22 cellular contexts compared by ENCODE assay signal in the genomic region with DNA sequence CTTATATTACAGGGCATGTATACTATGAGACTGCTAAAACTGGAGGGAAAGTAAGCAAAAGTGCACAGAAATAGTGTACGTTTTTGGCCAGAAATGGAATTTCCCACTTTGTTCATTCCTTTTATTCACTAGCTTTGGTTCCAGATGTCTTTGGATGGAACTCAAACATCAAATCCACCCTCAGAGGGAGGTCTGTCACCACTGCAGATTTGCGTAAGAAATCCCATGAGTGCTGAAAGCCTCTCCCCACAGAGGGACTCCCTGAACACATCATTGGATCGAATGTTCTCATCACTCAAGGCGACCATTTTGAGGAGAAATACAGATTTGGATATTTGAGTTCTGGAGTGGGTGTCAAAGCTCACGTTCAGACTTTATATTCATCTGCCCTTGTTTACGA.
"Had no signal": no experiment of that assay in that cellular context is flagged by ENCODE, and none has a peak within 500 bp of the region (broad histone marks: within the 10 kb centered on the region; RNA-seq: fewer than 3 reads in every experiment).

No MANE protein-coding gene starts in this region.

- H3K36me3 ChIP-seq: esophagus squamous epithelium, suprapubic skin, upper lobe of right lung had no signal

- H3K36me3 Mint-ChIP-seq: activated CD4-positive, alpha-beta memory T cell treated with anti-CD3 and anti-CD28 coated beads for 36 hours; WTC11 had no signal

- H3K27ac Mint-ChIP-seq: activated CD4-positive, alpha-beta memory T cell treated with anti-CD3 and anti-CD28 coated beads for 36 hours; activated naive CD4-positive, alpha-beta T cell treated with anti-CD3 and anti-CD28 coated beads, Interleukin-2, amount 10 ng/mL, durations not matched to agents 7 days and 5 days; activated naive CD8-positive, alpha-beta T cell treated with anti-CD3 and anti-CD28 coated beads, Interleukin-2, amount 50 U/mL, for 24 hours; activated T-helper 2 cell treated with anti-CD3 and anti-CD28 coated beads, Interferon-gamma antibody, Interleukin-2, Interleukin-4, amounts not matched to agents 10 μg/mL and 5 μg/mL and 100 μg/mL, durations not matched to agents 14 hours and 24 hours and 36 hours; nephron progenitor cell; stimulated activated naive CD8-positive, alpha-beta T cell treated with anti-CD3 and anti-CD28 coated beads, Interleukin-15, amount 100 ng/mL, for 72 hours; WTC11 had no signal

- DNase-seq: activated CD4-positive, alpha-beta memory T cell treated with anti-CD3 and anti-CD28 coated beads for 36 hours; activated CD4-positive, alpha-beta T cell treated with anti-CD3 and anti-CD28 coated beads for 4 hours; activated naive CD4-positive, alpha-beta T cell treated with anti-CD3 and anti-CD28 coated beads, Interleukin-2, amount 10 ng/mL, durations not matched to agents 7 days and 5 days; activated naive CD8-positive, alpha-beta T cell treated with anti-CD3 and anti-CD28 coated beads, Interleukin-2, amount 50 U/mL, for 24 hours; activated T-cell treated with anti-CD3 and anti-CD28 coated beads, Interleukin-2, amount 50 U/mL, for 1 hour; anterior cingulate cortex; dermis blood vessel endothelial cell; effector memory CD4-positive, alpha-beta T cell; esophagus squamous epithelium; nephron progenitor cell; nucleus accumbens; retina; stimulated activated naive CD8-positive, alpha-beta T cell treated with anti-CD3 and anti-CD28 coated beads, Interleukin-15, amount 100 ng/mL, for 72 hours; SW 1271; upper lobe of right lung had no signal

- FAIRE-seq: endothelial cell of umbilical vein, frontal cortex, keratinocyte, TTC549 had no signal

- ATAC-seq: activated naive CD8-positive, alpha-beta T cell treated with anti-CD3 and anti-CD28 coated beads, Interleukin-2, amount 50 U/mL, for 24 hours; stimulated activated naive CD8-positive, alpha-beta T cell treated with anti-CD3 and anti-CD28 coated beads, Interleukin-15, amount 100 ng/mL, for 72 hours; upper lobe of right lung; WTC11 had no signal

- H3K27me3 ChIP-seq: suprapubic skin, upper lobe of right lung had no signal

- H3K27ac ChIP-seq: esophagus squamous epithelium, suprapubic skin, upper lobe of right lung had no signal

- H3K9me3 Mint-ChIP-seq: activated CD4-positive, alpha-beta memory T cell treated with anti-CD3 and anti-CD28 coated beads for 36 hours; activated naive CD4-positive, alpha-beta T cell treated with anti-CD3 and anti-CD28 coated beads, Interleukin-2, amount 10 ng/mL, durations not matched to agents 7 days and 5 days; activated naive CD8-positive, alpha-beta T cell treated with anti-CD3 and anti-CD28 coated beads, Interleukin-2, amount 50 U/mL, for 24 hours; activated T-helper 2 cell treated with anti-CD3 and anti-CD28 coated beads, Interferon-gamma antibody, Interleukin-2, Interleukin-4, amounts not matched to agents 10 μg/mL and 5 μg/mL and 100 μg/mL, durations not matched to agents 14 hours and 24 hours and 36 hours; nephron progenitor cell; stimulated activated naive CD8-positive, alpha-beta T cell treated with anti-CD3 and anti-CD28 coated beads, Interleukin-15, amount 100 ng/mL, for 72 hours; WTC11 had no signal

- H3K27me3 Mint-ChIP-seq: activated CD4-positive, alpha-beta memory T cell treated with anti-CD3 and anti-CD28 coated beads for 36 hours; activated naive CD8-positive, alpha-beta T cell treated with anti-CD3 and anti-CD28 coated beads, Interleukin-2, amount 50 U/mL, for 24 hours; stimulated activated naive CD8-positive, alpha-beta T cell treated with anti-CD3 and anti-CD28 coated beads, Interleukin-15, amount 100 ng/mL, for 72 hours had no signal

- H3K4me3 ChIP-seq: esophagus squamous epithelium, suprapubic skin, upper lobe of right lung had no signal

- H3K4me3 Mint-ChIP-seq: activated CD4-positive, alpha-beta memory T cell treated with anti-CD3 and anti-CD28 coated beads for 36 hours; activated naive CD4-positive, alpha-beta T cell treated with anti-CD3 and anti-CD28 coated beads, Interleukin-2, amount 10 ng/mL, durations not matched to agents 7 days and 5 days; activated naive CD8-positive, alpha-beta T cell treated with anti-CD3 and anti-CD28 coated beads, Interleukin-2, amount 50 U/mL, for 24 hours; nephron progenitor cell; stimulated activated naive CD8-positive, alpha-beta T cell treated with anti-CD3 and anti-CD28 coated beads, Interleukin-15, amount 100 ng/mL, for 72 hours; WTC11 had no signal

- H3K9me3 ChIP-seq: esophagus squamous epithelium, suprapubic skin, upper lobe of right lung had no signal
